13 cellular contexts compared by ENCODE assay signal in genomic region chr9:64015136-64015535, GRCh38.
DNase-seq lines count a peak whose midpoint lies in the region; ATAC-seq and TF ChIP-seq lines count a peak whose summit lies in the region.
"Had no signal": no experiment of that assay in that cellular context is flagged by ENCODE, and none has a peak within 500 bp of the region (broad histone marks: within the 10 kb centered on the region; RNA-seq: fewer than 3 reads in every experiment).

No MANE protein-coding gene starts in this region.

- no peak overlapping the region for H3K27ac Mint-ChIP-seq in activated naive CD8-positive, alpha-beta T cell treated with anti-CD3 and anti-CD28 coated beads, Interleukin-2, amount 50 U/mL, for 24 hours
- no peak overlapping the region for H3K27ac Mint-ChIP-seq in activated naive CD8-positive, alpha-beta T cell treated with anti-CD3 and anti-CD28 coated beads for 36 hours
- H3K27ac Mint-ChIP-seq: CD4-positive, alpha-beta T cell; GM23338 had no signal

- no peaks in the 10 kb centered on the region for H3K4me1 ChIP-seq in osteoblast (ENCODE audit: insufficient read depth, low read length)
- H3K4me1 ChIP-seq: BE2C, Caco-2 had no signal

- no peaks in the 10 kb centered on the region for H4K20me1 ChIP-seq in osteoblast (ENCODE audit: insufficient read depth, low read length)

- DNase-seq in activated naive CD8-positive, alpha-beta T cell treated with anti-CD3 and anti-CD28 coated beads, Interleukin-2, amount 50 U/mL, for 24 hours: no peak
- no peak for DNase-seq in activated naive CD8-positive, alpha-beta T cell treated with anti-CD3 and anti-CD28 coated beads for 36 hours
- peak; percentile 15 for DNase-seq in osteoblast (ENCODE audit: insufficient read length, low spot score, missing footprints)
- DNase-seq in omental fat pad (ENCODE audit: low spot score): no peak
- no peak for DNase-seq in substantia nigra (lab: John Stamatoyannopoulos, UW)
- DNase-seq: ACHN; BE2C; C1 segment of cervical spinal cord; Caco-2; CD4-positive, alpha-beta T cell; HCEC 1CT had no signal

- peak overlapping the region; percentile 75; the same call in 1 of the 2 replicates for H3K4me3 ChIP-seq in GM08714 (ENCODE audit: low read length)
- H3K4me3 ChIP-seq in osteoblast (ENCODE audit: insufficient read depth, low read length): no peak overlapping the region
- H3K4me3 ChIP-seq: GM23338 had no signal

- no peak for ATAC-seq in activated naive CD8-positive, alpha-beta T cell treated with anti-CD3 and anti-CD28 coated beads, Interleukin-2, amount 50 U/mL, for 24 hours
- no peak for ATAC-seq in omental fat pad (ENCODE audit: low FRiP score)
- ATAC-seq: GM23338 had no signal

- no peak overlapping the region for H2AFZ ChIP-seq in osteoblast (ENCODE audit: low read length)
- H2AFZ ChIP-seq: GM23338 had no signal

- no peaks in the 10 kb centered on the region for H3K27me3 ChIP-seq in osteoblast (ENCODE audit: insufficient read depth, low read length)
- H3K27me3 ChIP-seq: BE2C had no signal

- peak overlapping the region; percentile 77 for H3K4me3 Mint-ChIP-seq in activated naive CD8-positive, alpha-beta T cell treated with anti-CD3 and anti-CD28 coated beads, Interleukin-2, amount 50 U/mL, for 24 hours
- no peak overlapping the region for H3K4me3 Mint-ChIP-seq in activated naive CD8-positive, alpha-beta T cell treated with anti-CD3 and anti-CD28 coated beads for 36 hours
- H3K4me3 Mint-ChIP-seq: CD4-positive, alpha-beta T cell; GM23338 had no signal

- H3K36me3 Mint-ChIP-seq in activated naive CD8-positive, alpha-beta T cell treated with anti-CD3 and anti-CD28 coated beads, Interleukin-2, amount 50 U/mL, for 24 hours (ENCODE audit: low read depth): no peaks in the 10 kb centered on the region
- H3K36me3 Mint-ChIP-seq in activated naive CD8-positive, alpha-beta T cell treated with anti-CD3 and anti-CD28 coated beads for 36 hours: no peaks in the 10 kb centered on the region

- no peaks in the 10 kb centered on the region for H3K9me3 Mint-ChIP-seq in activated naive CD8-positive, alpha-beta T cell treated with anti-CD3 and anti-CD28 coated beads, Interleukin-2, amount 50 U/mL, for 24 hours
- no peaks in the 10 kb centered on the region for H3K9me3 Mint-ChIP-seq in activated naive CD8-positive, alpha-beta T cell treated with anti-CD3 and anti-CD28 coated beads for 36 hours

- H3K27ac ChIP-seq in osteoblast (ENCODE audit: low read depth, low read length) (no peak overlapping the region), substantia nigra (ENCODE audit: low read depth, low read length, poor library complexity, severe bottlenecking) (no peak overlapping the region)

- H3K79me2 ChIP-seq in osteoblast (ENCODE audit: insufficient read depth, low read length): no peaks in the 10 kb centered on the region

- H3K4me2 ChIP-seq in osteoblast (ENCODE audit: insufficient read depth, low read length): no peak overlapping the region
- H3K4me2 ChIP-seq: GM23338 had no signal

- TF ChIP-seq CTCF in osteoblast (IDR thresholded peaks at IDR 0.05; ENCODE audit: extremely low read depth, low read depth, low read length) (no peak), omental fat pad (IDR thresholded peaks at IDR 0.05) (no peak)

- H3K36me3 ChIP-seq in osteoblast (ENCODE audit: insufficient read depth, low read length): no peaks in the 10 kb centered on the region
- H3K36me3 ChIP-seq: BE2C had no signal

- H3K9me3 ChIP-seq in osteoblast (ENCODE audit: low read depth, low read length): no peaks in the 10 kb centered on the region
- H3K9me3 ChIP-seq: BE2C, Caco-2 had no signal

- H3K4me1 Mint-ChIP-seq in activated naive CD8-positive, alpha-beta T cell treated with anti-CD3 and anti-CD28 coated beads, Interleukin-2, amount 50 U/mL, for 24 hours: no peaks in the 10 kb centered on the region
- no peaks in the 10 kb centered on the region for H3K4me1 Mint-ChIP-seq in activated naive CD8-positive, alpha-beta T cell treated with anti-CD3 and anti-CD28 coated beads for 36 hours
- H3K4me1 Mint-ChIP-seq: GM23338 had no signal

- no peaks in the 10 kb centered on the region for H3K27me3 Mint-ChIP-seq in activated naive CD8-positive, alpha-beta T cell treated with anti-CD3 and anti-CD28 coated beads, Interleukin-2, amount 50 U/mL, for 24 hours
- H3K27me3 Mint-ChIP-seq in activated naive CD8-positive, alpha-beta T cell treated with anti-CD3 and anti-CD28 coated beads for 36 hours: no peaks in the 10 kb centered on the region
- H3K27me3 Mint-ChIP-seq: CD4-positive, alpha-beta T cell had no signal
